ENCODE assay signal across 25 cellular contexts in genomic region chr2:70670626-70671025, GRCh38.
"Had no signal": no experiment of that assay in that cellular context is flagged by ENCODE, and none has a peak within 500 bp of the region (broad histone marks: within the 10 kb centered on the region; RNA-seq: fewer than 3 reads in every experiment).

No MANE protein-coding gene starts in this region.

- H3K4me3 ChIP-seq: body of pancreas, breast epithelium, MG63 had no signal

- H3K9me3 ChIP-seq: body of pancreas, breast epithelium, MG63 had no signal

- DNase-seq: activated CD4-positive, alpha-beta memory T cell treated with anti-CD3 and anti-CD28 coated beads, Interleukin-2, amount 10 ng/mL, durations not matched to agents 7 days and 5 days; activated CD4-positive, alpha-beta T cell treated with anti-CD3 and anti-CD28 coated beads for 1 hour; activated CD4-positive, alpha-beta T cell treated with anti-CD3 and anti-CD28 coated beads for 48 hours; activated CD4-positive, CD25-positive, alpha-beta regulatory T cell; activated gamma-delta T cell; activated naive CD4-positive, alpha-beta T cell treated with Interleukin-2 at 50 U/mL for 16 hours; activated naive CD8-positive, alpha-beta T cell treated with anti-CD3 and anti-CD28 coated beads, Interleukin-2, amount 10 ng/mL, durations not matched to agents 7 days and 5 days; activated T-cell treated with anti-CD3 and anti-CD28 coated beads, Interleukin-2, amount 50 U/mL, for 24 hours; body of pancreas; caudate nucleus; Kasumi-1; KG1; MG63; NCI-H1048; NCI-H1105 treated with DMSO at 0.1 percent for 48 hours; NCI-H1436; NCI-H1694; NCI-H1930; NCI-H345; NCI-H524 treated with DMSO at 0.1 percent for 48 hours; SIG-M5; T1000; WERI-Rb-1 had no signal

- H3K36me3 ChIP-seq: breast epithelium, MG63 had no signal

- H3K27me3 ChIP-seq: body of pancreas, breast epithelium, MG63 had no signal

- ATAC-seq: body of pancreas, Panc1 had no signal

- H3K27ac ChIP-seq: body of pancreas, breast epithelium, WERI-Rb-1 had no signal

- H3K4me1 ChIP-seq: body of pancreas, breast epithelium had no signal
